Comparison of ENCODE assay signal across 8 cellular contexts in genomic region chr15:79970921-79971434, GRCh38. TPM values are rescaled to one million over a fixed set of nuclear protein-coding genes. Genes with fewer than 3 reads are reported as not detected.
DNase-seq lines count a peak whose midpoint lies in the region; ATAC-seq and TF ChIP-seq lines count a peak whose summit lies in the region.

BCL2A1 (minus strand) TSS chr15:79971196; CDS start chr15:79971119, 77 bp downstream.

- TF ChIP-seq CTCF in DND-41 (IDR thresholded peaks at IDR 0.05; ENCODE audit: borderline replicate concordance, extremely low read depth, low read length, poor library complexity, severe bottlenecking), result no peak
- no peak for TF ChIP-seq CTCF in fibroblast of the aortic adventitia (IDR thresholded peaks at IDR 0.05; ENCODE audit: insufficient read depth, low read length)

- no peaks in the 10 kb centered on the region for H3K36me3 ChIP-seq in DND-41 (ENCODE audit: insufficient read depth, low read length)

- ATAC-seq in DND-41 (ENCODE audit: insufficient read depth, low read depth) (no peak), GM21576 (IDR thresholded peaks at IDR 0.05; ENCODE audit: unreplicated experiment) (peak; percentile 51)

- POLR2A ChIA-PET in HEK293T (lab: Yijun Ruan, JAX), result no interaction called here

- H3K4me2 ChIP-seq in DND-41 (ENCODE audit: insufficient read depth, low read length), result peak within 1 kb of the TSS; percentile 36

- DNase-seq in DND-41 (no peak), M059J (ENCODE audit: low read depth) (peak; percentile 76), fibroblast of the aortic adventitia (ENCODE audit: low read depth) (peak; percentile 88), HEK293T (ENCODE audit: extremely low spot score) (no peak), LoVo (ENCODE audit: low spot score) (no peak)
- DNase-seq in activated CD8-positive, alpha-beta memory T cell treated with anti-CD3 and anti-CD28 coated beads for 4 hours (ENCODE audit: low read depth in 2 of 2), result peak; percentile 33 to 52
- peak; percentile 36 to 50 for DNase-seq in stimulated activated CD4-positive, alpha-beta T cell treated with anti-CD3 and anti-CD28 coated beads, Interleukin-2, amount 100 ng/mL, for 48 hours

- H3K79me2 ChIP-seq in DND-41 (ENCODE audit: insufficient read depth, low read length), result no peaks in the 10 kb centered on the region

- no peak within 1 kb of the TSS for H3K27ac ChIP-seq in DND-41 (ENCODE audit: low read length)

- H3K9ac ChIP-seq in DND-41 (ENCODE audit: low read depth, low read length), result no peak within 1 kb of the TSS

- no peaks in the 10 kb centered on the region for H3K27me3 ChIP-seq in DND-41 (ENCODE audit: insufficient read depth, low read length, poor library complexity)

- H2AFZ ChIP-seq in DND-41 (ENCODE audit: low read depth, low read length), result no peak within 1 kb of the TSS

- H4K20me1 ChIP-seq in DND-41 (ENCODE audit: insufficient read depth, low read length), result no peaks in the 10 kb centered on the region

- H3K4me3 ChIP-seq in DND-41 (ENCODE audit: low read depth in 1 of 2, low read length in 2 of 2), result no peak within 1 kb of the TSS
- peak within 1 kb of the TSS; percentile 41 for H3K4me3 ChIP-seq in fibroblast of the aortic adventitia (ENCODE audit: low read depth, low read length)

- no peaks in the 10 kb centered on the region for H3K9me3 ChIP-seq in DND-41 (ENCODE audit: insufficient read depth, low read length, severe bottlenecking)

- peaks cover 12% of the 10 kb centered on the region; the same call in 1 of the 2 replicates for H3K4me1 ChIP-seq in DND-41 (ENCODE audit: insufficient read depth, low read length)

- CTCF ChIA-PET in HEK293T (lab: Yijun Ruan, JAX), result no interaction called here

TF ChIP-seq in HEK293T, 16 proteins besides CTCF, POLR2A, EP300 and RAD21:
- TF ChIP-seq ARNT (IDR thresholded peaks at IDR 0.05) (no peak), ZNF384 (IDR thresholded peaks at IDR 0.05) (no peak)

RNA-seq across cellular contexts. Expression of gene BCL2A1, which starts in this region (rescaled TPM):
- total RNA-seq in M059J (2014; rRNA removed; shearing (Covaris generic)), result 0.10 and 0.69 TPM in 2 replicates
- 0.81 TPM in 1 of 2 replicates, not detected in the other for total RNA-seq in fibroblast of the aortic adventitia (ENCODE audit: low replicate concordance)

Comparison
In these comparisons a context has a peak if more than half of its experiments do, and no peak if none do; other contexts are left out.
1. Peak in DNase-seq in M059J; RNA of the gene not detected or under 1 TPM.
2. Peak in DNase-seq and H3K4me3 ChIP-seq in fibroblast of the aortic adventitia; RNA of the gene not detected or under 1 TPM.
3. DNase-seq: peak in activated CD8-positive, alpha-beta memory T cell treated with anti-CD3 and anti-CD28 coated beads for 4 hours (2 of 2) and stimulated activated CD4-positive, alpha-beta T cell treated with anti-CD3 and anti-CD28 coated beads, Interleukin-2, amount 100 ng/mL, for 48 hours (2 of 2); none in DND-41 (single experiment), HEK293T (single experiment) and LoVo (single experiment).